9 cellular contexts compared by ENCODE assay signal in genomic region chr11:45846174-45846675, GRCh38. TPM values are rescaled to one million over a fixed set of nuclear protein-coding genes. Genes with fewer than 3 reads are reported as not detected.
A peak's percentile ranks its signal among the peaks of the same experiment; 100 is the strongest.
DNase-seq lines count a peak whose midpoint lies in the region; ATAC-seq, FAIRE-seq and TF ChIP-seq lines count a peak whose summit lies in the region.
"Had no signal": no experiment of that assay in that cellular context is flagged by ENCODE, and none has a peak within 500 bp of the region (broad histone marks: within the 10 kb centered on the region; RNA-seq: fewer than 3 reads in every experiment).

No MANE protein-coding gene starts in this region.

- H3K9me3 ChIP-seq in colonic mucosa = no peaks in the 10 kb centered on the region
- no peaks in the 10 kb centered on the region for H3K9me3 ChIP-seq in neural progenitor cell (ENCODE audit: low read depth)
- no peaks in the 10 kb centered on the region for H3K9me3 ChIP-seq in PC-9 (ENCODE audit: insufficient read depth, low read depth)

- no peaks in the 10 kb centered on the region for H3K4me1 ChIP-seq in colonic mucosa
- H3K4me1 ChIP-seq in neural progenitor cell = peaks cover 7% of the 10 kb centered on the region
- H3K4me1 ChIP-seq in PC-9 (replicated peaks; ENCODE audit: insufficient read depth) = peaks cover 18% of the 10 kb centered on the region

- H3K9me3 Mint-ChIP-seq in stimulated activated naive CD8-positive, alpha-beta T cell treated with anti-CD3 and anti-CD28 coated beads, Interleukin-15, Interleukin-2, amounts not matched to agents 100 ng/mL and 50 ng/mL, for 24 hours = no peaks in the 10 kb centered on the region
- H3K9me3 Mint-ChIP-seq in neural progenitor cell = no peaks in the 10 kb centered on the region

- peaks cover 4% of the 10 kb centered on the region for H3K27me3 Mint-ChIP-seq in stimulated activated naive CD8-positive, alpha-beta T cell treated with anti-CD3 and anti-CD28 coated beads, Interleukin-15, Interleukin-2, amounts not matched to agents 100 ng/mL and 50 ng/mL, for 24 hours
- peaks cover 13% of the 10 kb centered on the region for H3K27me3 Mint-ChIP-seq in neural progenitor cell (ENCODE audit: insufficient read depth, low read depth)

- no peaks in the 10 kb centered on the region for H3K36me3 ChIP-seq in colonic mucosa
- no peaks in the 10 kb centered on the region for H3K36me3 ChIP-seq in neural progenitor cell
- no peaks in the 10 kb centered on the region for H3K36me3 ChIP-seq in PC-9 (ENCODE audit: low read depth)

- TF ChIP-seq CTCF in colonic mucosa (IDR thresholded peaks at IDR 0.05) = no peak
- no peak for TF ChIP-seq CTCF in neural progenitor cell (IDR thresholded peaks at IDR 0.05)
- no peak for TF ChIP-seq CTCF in PC-9 (conservative IDR thresholded peaks at IDR 0.05)

- H3K4me3 ChIP-seq in colonic mucosa (no peak overlapping the region), neural progenitor cell (no peak overlapping the region), PC-9 (no peak overlapping the region)

- CTCF ChIA-PET in PC-9 (lab: Charles Lee) = interaction anchor here (0.7 kb wide), 1 partner anchor 75 kb away, joined by 3 read pairs; no protein-coding TSS in a partner anchor

- H4K20me1 ChIP-seq in neural progenitor cell (ENCODE audit: low read depth) (peaks cover 36% of the 10 kb centered on the region), PC-9 (ENCODE audit: insufficient read depth) (peaks cover 9% of the 10 kb centered on the region; the same call in 1 of the 2 replicates)

- no peak for ATAC-seq in stimulated activated naive CD8-positive, alpha-beta T cell treated with anti-CD3 and anti-CD28 coated beads, Interleukin-15, Interleukin-2, amounts not matched to agents 100 U/mL and 50 U/mL, for 24 hours

- H3K79me2 ChIP-seq in neural progenitor cell (ENCODE audit: low read depth) (peaks cover 20% of the 10 kb centered on the region), PC-9 (ENCODE audit: low read depth) (peaks cover 16% of the 10 kb centered on the region; the same call in 1 of the 2 replicates)

- H3K4me3 Mint-ChIP-seq in stimulated activated naive CD8-positive, alpha-beta T cell treated with anti-CD3 and anti-CD28 coated beads, Interleukin-15, Interleukin-2, amounts not matched to agents 100 ng/mL and 50 ng/mL, for 24 hours = peak overlapping the region; percentile 82
- peak overlapping the region; percentile 11 for H3K4me3 Mint-ChIP-seq in neural progenitor cell

- H3K9ac ChIP-seq in colonic mucosa (ENCODE audit: low read depth in 2 of 2, low read length in 2 of 2) (peak overlapping the region; percentile 6 to 66), neural progenitor cell (no peak overlapping the region)

- peaks cover 9% of the 10 kb centered on the region for H3K36me3 Mint-ChIP-seq in stimulated activated naive CD8-positive, alpha-beta T cell treated with anti-CD3 and anti-CD28 coated beads, Interleukin-15, Interleukin-2, amounts not matched to agents 100 ng/mL and 50 ng/mL, for 24 hours (ENCODE audit: low read depth)
- no peaks in the 10 kb centered on the region for H3K36me3 Mint-ChIP-seq in neural progenitor cell

- H3K4me2 ChIP-seq in neural progenitor cell = no peak overlapping the region
- H3K4me2 ChIP-seq in PC-9 = no peak overlapping the region

- H2AFZ ChIP-seq in neural progenitor cell (replicated peaks) (no peak overlapping the region), PC-9 (no peak overlapping the region)

- no peak for TF ChIP-seq POLR2A in GM12891 (IDR thresholded peaks at IDR 0.05; ENCODE audit: low read depth, low read length)

- POLR2A ChIA-PET in PC-9 (lab: Charles Lee; ENCODE audit: unreplicated experiment) = no interaction called here

- H3K27ac Mint-ChIP-seq in stimulated activated naive CD8-positive, alpha-beta T cell treated with anti-CD3 and anti-CD28 coated beads, Interleukin-15, Interleukin-2, amounts not matched to agents 100 ng/mL and 50 ng/mL, for 24 hours = peak overlapping the region; percentile 10
- no peak overlapping the region for H3K27ac Mint-ChIP-seq in neural progenitor cell

- intact Hi-C loops in colonic mucosa (cut with DNase I) (no loop called here), PC-9 (cut with micrococcal nuclease; ENCODE audit: unreplicated experiment) (loop anchor here (5.0 to 10.0 kb wide), 2 partner anchors 71 to 389 kb away; partner anchors contain the start of gene PEX16)

- BruUV-seq in PC-9 (replicated peaks; lab: Mats Ljungman, UMichigan) = no TSS peak

- H3K27me3 ChIP-seq in colonic mucosa (no peaks in the 10 kb centered on the region), neural progenitor cell (peaks cover 39% of the 10 kb centered on the region), PC-9 (ENCODE audit: insufficient read depth, low read depth) (no peaks in the 10 kb centered on the region)

- H3F3A ChIP-seq in neural progenitor cell (ENCODE audit: low read depth) (no peaks in the 10 kb centered on the region), PC-9 (ENCODE audit: insufficient read depth, low read depth) (peaks cover 8% of the 10 kb centered on the region; the same call in 1 of the 2 replicates)

- DNase-seq in stimulated activated naive CD8-positive, alpha-beta T cell treated with anti-CD3 and anti-CD28 coated beads, Interleukin-15, Interleukin-2, amounts not matched to agents 100 U/mL and 50 U/mL, for 24 hours = no peak
- no peak for DNase-seq in colonic mucosa
- no peak for DNase-seq in neural progenitor cell (ENCODE audit: low spot score)
- DNase-seq in PC-9 = no peak
- no peak for DNase-seq in stimulated activated CD4-positive, alpha-beta T cell treated with anti-CD3 and anti-CD28 coated beads, Interleukin-2, amount 100 ng/mL, for 24 hours
- DNase-seq in GM12891 (ENCODE audit: insufficient read length, low spot score) = no peak
- DNase-seq in activated CD4-positive, CD25-positive, alpha-beta regulatory T cell (lab: John Stamatoyannopoulos, UW) = no peak
- DNase-seq: activated CD8-positive, alpha-beta memory T cell treated with anti-CD3 and anti-CD28 coated beads, Interleukin-2, amount 50 U/mL, for 48 hours had no signal

- no peaks in the 10 kb centered on the region for H3K9me2 ChIP-seq in PC-9 (ENCODE audit: insufficient read depth)

- peak overlapping the region; percentile 83 for H3K27ac ChIP-seq in colonic mucosa
- no peak overlapping the region for H3K27ac ChIP-seq in neural progenitor cell
- no peak overlapping the region for H3K27ac ChIP-seq in PC-9

- H3K4me1 Mint-ChIP-seq in stimulated activated naive CD8-positive, alpha-beta T cell treated with anti-CD3 and anti-CD28 coated beads, Interleukin-15, Interleukin-2, amounts not matched to agents 100 ng/mL and 50 ng/mL, for 24 hours (ENCODE audit: low read depth) = peaks cover 49% of the 10 kb centered on the region
- peaks cover 22% of the 10 kb centered on the region for H3K4me1 Mint-ChIP-seq in neural progenitor cell

- FAIRE-seq in GM12891 (lab: Jason Lieb, UNC) = no peak

TF ChIP-seq in GM12891, 5 proteins besides CTCF, POLR2A, EP300 and RAD21:
- TF ChIP-seq TAF1 (IDR thresholded peaks at IDR 0.05; ENCODE audit: low read depth, low read length) (no peak), POLR2AphosphoS5 (IDR thresholded peaks at IDR 0.05; ENCODE audit: low read depth, low read length) (no peak), POU2F2 (IDR thresholded peaks at IDR 0.05; ENCODE audit: low read depth, low read length) (no peak), SPI1 (IDR thresholded peaks at IDR 0.05; ENCODE audit: low read depth, low read length) (no peak)

RNA-seq across cellular contexts. Expression of gene CRY2, which starts 1.1 kb away (rescaled TPM):
- total RNA-seq in colonic mucosa (10 to 100 TPM; 18.5 to 30.2 TPM), neural progenitor cell (ENCODE audit: low replicate concordance) (15.8 and 18.7 TPM in 2 replicates), PC-9 (2021) (17.5 and 27.3 TPM in 2 replicates)
- polyA plus RNA-seq in GM12891 (2012; ENCODE audit: low read depth, missing spikeins) = 5.2 TPM

RNA-seq across cellular contexts. Expression of gene MAPK8IP1, which starts 39.2 kb away (rescaled TPM):
- total RNA-seq in colonic mucosa (1 to 10 TPM; 2.4 to 3.6 TPM), neural progenitor cell (ENCODE audit: low replicate concordance) (3.7 and 11.0 TPM in 2 replicates), PC-9 (2021) (13.6 and 18.8 TPM in 2 replicates)
- 0.26 TPM for polyA plus RNA-seq in GM12891 (2012; ENCODE audit: low read depth, missing spikeins)

RNA-seq across cellular contexts. Expression of gene SLC35C1, which starts 41.3 kb away (rescaled TPM):
- total RNA-seq in colonic mucosa = 10 to 100 TPM; 37.5 to 45.2 TPM
- 1.3 and 3.2 TPM in 2 replicates for total RNA-seq in neural progenitor cell (ENCODE audit: low replicate concordance)
- 15.2 and 15.6 TPM in 2 replicates for total RNA-seq in PC-9 (2021)
- 4.0 TPM for polyA plus RNA-seq in GM12891 (2012; ENCODE audit: low read depth, missing spikeins)
